ENCODE assay signal across 8 cellular contexts in the genomic region with DNA sequence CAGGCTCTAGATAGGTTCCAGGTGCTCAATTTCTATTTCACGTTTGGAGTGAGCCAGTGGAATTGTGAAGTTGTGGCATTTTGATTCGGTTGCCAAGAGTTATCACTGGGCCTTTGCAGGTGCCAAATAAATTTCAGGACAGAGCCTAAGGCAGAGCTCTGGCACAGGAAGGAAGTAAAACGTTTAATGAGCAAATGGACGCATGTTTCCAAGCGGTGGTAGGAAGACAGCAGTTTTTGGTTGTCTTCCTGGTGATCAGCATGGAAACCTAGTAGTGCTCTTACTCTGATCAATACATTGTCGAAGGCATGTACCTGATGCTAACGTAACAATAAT. TPM values are rescaled to one million over a fixed set of nuclear protein-coding genes. Genes with fewer than 3 reads are reported as not detected.
A peak's percentile ranks its signal among the peaks of the same experiment; 100 is the strongest.
DNase-seq lines count a peak whose midpoint lies in the region; ATAC-seq and TF ChIP-seq lines count a peak whose summit lies in the region.

No MANE protein-coding gene starts in this region.

- H3K36me3 ChIP-seq in breast epithelium: no peaks in the 10 kb centered on the region

- no peak for DNase-seq in stimulated activated naive CD8-positive, alpha-beta T cell treated with anti-CD3 and anti-CD28 coated beads, Interleukin-15, Interleukin-2, amounts not matched to agents 100 U/mL and 50 U/mL, for 24 hours
- no peak for DNase-seq in breast epithelium (ENCODE audit: low spot score in 2 of 2)
- DNase-seq in memory B cell (ENCODE audit: low spot score in 2 of 2): no peak
- DNase-seq in erythroblast (lab: John Stamatoyannopoulos, UW): no peak
- DNase-seq in AG20443 (ENCODE audit: low spot score): no peak
- no peak for DNase-seq in A172 (ENCODE audit: low spot score)
- no peak for DNase-seq in NCI-H446 (lab: John Stamatoyannopoulos, UW)

- peak overlapping the region; percentile 57 to 72 (median 67) for H3K4me3 ChIP-seq in breast epithelium

- no peaks in the 10 kb centered on the region for H3K4me1 ChIP-seq in breast epithelium

- intact Hi-C loops in breast epithelium (cut with DNase I; ENCODE audit: low total_unique reads): no loop called here

- peak overlapping the region; percentile 99 for H3K4me3 Mint-ChIP-seq in stimulated activated naive CD8-positive, alpha-beta T cell treated with anti-CD3 and anti-CD28 coated beads, Interleukin-15, Interleukin-2, amounts not matched to agents 100 ng/mL and 50 ng/mL, for 24 hours
- peak overlapping the region; percentile 94 for H3K4me3 Mint-ChIP-seq in memory B cell

- peaks cover 51% of the 10 kb centered on the region for H3K36me3 Mint-ChIP-seq in stimulated activated naive CD8-positive, alpha-beta T cell treated with anti-CD3 and anti-CD28 coated beads, Interleukin-15, Interleukin-2, amounts not matched to agents 100 ng/mL and 50 ng/mL, for 24 hours (ENCODE audit: low read depth)
- peaks cover 34% of the 10 kb centered on the region for H3K36me3 Mint-ChIP-seq in memory B cell

- peak overlapping the region; percentile 83 to 88 for H3K27ac ChIP-seq in breast epithelium

- H3K27me3 Mint-ChIP-seq in stimulated activated naive CD8-positive, alpha-beta T cell treated with anti-CD3 and anti-CD28 coated beads, Interleukin-15, Interleukin-2, amounts not matched to agents 100 ng/mL and 50 ng/mL, for 24 hours: peaks cover 4% of the 10 kb centered on the region
- no peaks in the 10 kb centered on the region for H3K27me3 Mint-ChIP-seq in memory B cell

- H3K9me3 ChIP-seq in breast epithelium: no peaks in the 10 kb centered on the region

- no peak for TF ChIP-seq CTCF in breast epithelium (IDR thresholded peaks at IDR 0.05)

- peak overlapping the region; percentile 98 for H3K27ac Mint-ChIP-seq in stimulated activated naive CD8-positive, alpha-beta T cell treated with anti-CD3 and anti-CD28 coated beads, Interleukin-15, Interleukin-2, amounts not matched to agents 100 ng/mL and 50 ng/mL, for 24 hours
- peak overlapping the region; percentile 96 for H3K27ac Mint-ChIP-seq in memory B cell

- H3K27me3 ChIP-seq in breast epithelium: no peaks in the 10 kb centered on the region

- TF ChIP-seq POLR2A in breast epithelium (IDR thresholded peaks at IDR 0.05) (no peak), erythroblast (IDR thresholded peaks at IDR 0.05; ENCODE audit: low read length) (no peak)

- H3K4me1 Mint-ChIP-seq in stimulated activated naive CD8-positive, alpha-beta T cell treated with anti-CD3 and anti-CD28 coated beads, Interleukin-15, Interleukin-2, amounts not matched to agents 100 ng/mL and 50 ng/mL, for 24 hours (ENCODE audit: low read depth): peaks cover 83% of the 10 kb centered on the region
- peaks cover 48% of the 10 kb centered on the region for H3K4me1 Mint-ChIP-seq in memory B cell

- no peak for ATAC-seq in stimulated activated naive CD8-positive, alpha-beta T cell treated with anti-CD3 and anti-CD28 coated beads, Interleukin-15, Interleukin-2, amounts not matched to agents 100 U/mL and 50 U/mL, for 24 hours
- no peak for ATAC-seq in memory B cell (ENCODE audit: low read depth)

- no peaks in the 10 kb centered on the region for H3K9me3 Mint-ChIP-seq in stimulated activated naive CD8-positive, alpha-beta T cell treated with anti-CD3 and anti-CD28 coated beads, Interleukin-15, Interleukin-2, amounts not matched to agents 100 ng/mL and 50 ng/mL, for 24 hours
- H3K9me3 Mint-ChIP-seq in memory B cell: no peaks in the 10 kb centered on the region

RNA-seq across cellular contexts. Expression of a gene that starts 0.5 kb away (rescaled TPM):
- 10 to 100 TPM in 2 of 3 donors, 1 to 10 TPM in 1; 2.6 to 30.0 (median 10.8) TPM for total RNA-seq in breast epithelium
- 7.0 and 11.6 TPM in 2 replicates for total RNA-seq in A172 (2014; rRNA removed; shearing (Covaris generic))

RNA-seq across cellular contexts. Expression of a gene that starts 29.3 kb away (rescaled TPM):
- 10 to 100 TPM; 45.6 to 95.7 (median 48.5) TPM for total RNA-seq in breast epithelium
- 54.8 and 77.1 TPM in 2 replicates for total RNA-seq in A172 (2014; rRNA removed; shearing (Covaris generic))
